22 cellular contexts compared by ENCODE assay signal in genomic region chr3:183249006-183249718, GRCh38. TPM values are rescaled to one million over a fixed set of nuclear protein-coding genes. Genes with fewer than 3 reads are reported as not detected.
"Had no signal": no experiment of that assay in that cellular context is flagged by ENCODE, and none has a peak within 500 bp of the region (broad histone marks: within the 10 kb centered on the region; RNA-seq: fewer than 3 reads in every experiment).

No MANE protein-coding gene starts in this region.

- H3K4me3 ChIP-seq: heart right ventricle, lung, skin epidermis, tibial artery, uterus had no signal

- DNase-seq: activated CD4-positive, alpha-beta T cell treated with anti-CD3 and anti-CD28 coated beads, Interleukin-2, amount 10 ng/mL, durations not matched to agents 7 days and 5 days; activated CD4-positive, CD25-positive, alpha-beta regulatory T cell; activated CD8-positive, alpha-beta memory T cell treated with anti-CD3 and anti-CD28 coated beads, Interleukin-2, amount 50 U/mL, for 48 hours; activated gamma-delta T cell; activated T-cell treated with anti-CD3 and anti-CD28 coated beads, Interleukin-2, amount 50 U/mL, for 72 hours; dermis blood vessel endothelial cell; effector memory CD8-positive, alpha-beta T cell; foreskin melanocyte; heart right ventricle; left colon; naive thymus-derived CD4-positive, alpha-beta T cell; posterior cingulate gyrus; stimulated activated CD4-positive, alpha-beta T cell treated with anti-CD3 and anti-CD28 coated beads, Interleukin-15, amount 100 ng/mL, for 24 hours; stimulated activated CD4-positive, alpha-beta T cell treated with anti-CD3 and anti-CD28 coated beads, Interleukin-4, amount 100 ng/mL, for 1 hour; stimulated activated naive B cell treated with anti-CD40 and anti-IgM and Interleukin-4, amounts not matched to agents 10 μg/mL and 1 μg/mL and 100 μg/mL, for 72 hours; T-helper 2 cell; tibial artery; uterus had no signal

- H3K9me3 ChIP-seq: heart right ventricle, tibial artery, uterus had no signal

- H3K27me3 ChIP-seq: uterus had no signal

- H3K4me1 ChIP-seq: uterus had no signal

- H3K9me3 Mint-ChIP-seq: activated naive CD4-positive, alpha-beta T cell treated with anti-CD3 and anti-CD28 coated beads, Interleukin-2, amount 50 U/mL, for 72 hours; activated T-cell treated with anti-CD3 and anti-CD28 coated beads, Interleukin-2, amount 50 U/mL, for 72 hours; effector memory CD8-positive, alpha-beta T cell; stimulated activated naive B cell treated with anti-CD40 and anti-IgM and Interleukin-4, amounts not matched to agents 10 μg/mL and 1 μg/mL and 100 μg/mL, for 72 hours had no signal

- H3K36me3 ChIP-seq: heart right ventricle, tibial artery, uterus had no signal

- ATAC-seq: activated naive CD4-positive, alpha-beta T cell treated with anti-CD3 and anti-CD28 coated beads, Interleukin-2, amount 50 U/mL, for 72 hours; activated T-cell treated with anti-CD3 and anti-CD28 coated beads, Interleukin-2, amount 50 U/mL, for 72 hours; effector memory CD8-positive, alpha-beta T cell; heart right ventricle; left colon; naive thymus-derived CD4-positive, alpha-beta T cell; stimulated activated naive B cell treated with anti-CD40 and anti-IgM and Interleukin-4, amounts not matched to agents 10 μg/mL and 1 μg/mL and 100 μg/mL, for 72 hours had no signal

- H3K4me3 Mint-ChIP-seq: activated CD4-positive, alpha-beta T cell treated with anti-CD3 and anti-CD28 coated beads, Interleukin-2, amount 10 ng/mL, durations not matched to agents 7 days and 5 days; activated T-cell treated with anti-CD3 and anti-CD28 coated beads, Interleukin-2, amount 50 U/mL, for 72 hours; effector memory CD8-positive, alpha-beta T cell; stimulated activated naive B cell treated with anti-CD40 and anti-IgM and Interleukin-4, amounts not matched to agents 10 μg/mL and 1 μg/mL and 100 μg/mL, for 72 hours had no signal

- H3K27ac Mint-ChIP-seq: activated CD4-positive, alpha-beta T cell treated with anti-CD3 and anti-CD28 coated beads, Interleukin-2, amount 10 ng/mL, durations not matched to agents 7 days and 5 days; activated naive CD4-positive, alpha-beta T cell treated with anti-CD3 and anti-CD28 coated beads, Interleukin-2, amount 50 U/mL, for 72 hours; activated T-cell treated with anti-CD3 and anti-CD28 coated beads, Interleukin-2, amount 50 U/mL, for 72 hours; effector memory CD8-positive, alpha-beta T cell; naive thymus-derived CD4-positive, alpha-beta T cell; stimulated activated naive B cell treated with anti-CD40 and anti-IgM and Interleukin-4, amounts not matched to agents 10 μg/mL and 1 μg/mL and 100 μg/mL, for 72 hours had no signal

- H3K27ac ChIP-seq: epithelial cell of prostate, heart right ventricle, skin epidermis, tibial artery, uterus had no signal

RNA-seq across cellular contexts. Expression of gene B3GNT5, which starts 3.9 kb away (rescaled TPM):
- polyA plus RNA-seq: naive thymus-derived CD4-positive, alpha-beta T cell had no signal
